28 cellular contexts compared by ENCODE assay signal in genomic region chr1:231190456-231190855, GRCh38. TPM values are rescaled to one million over a fixed set of nuclear protein-coding genes. Genes with fewer than 3 reads are reported as not detected.
"Had no signal": no experiment of that assay in that cellular context is flagged by ENCODE, and none has a peak within 500 bp of the region (broad histone marks: within the 10 kb centered on the region; RNA-seq: fewer than 3 reads in every experiment).

No MANE protein-coding gene starts in this region.

- H3K36me3 Mint-ChIP-seq: naive thymus-derived CD4-positive, alpha-beta T cell; stimulated activated memory B cell treated with anti-CD40 and anti-IgM and Interleukin-4, amounts not matched to agents 10 μg/mL and 1 μg/mL and 100 μg/mL, for 72 hours had no signal

- H3K9me3 Mint-ChIP-seq: stimulated activated naive CD8-positive, alpha-beta T cell treated with anti-CD3 and anti-CD28 coated beads, Interleukin-15, Interleukin-2, amounts not matched to agents 100 ng/mL and 50 ng/mL, for 24 hours had no signal

- ATAC-seq: foreskin keratinocyte; gastroesophageal sphincter; heart left ventricle; left lobe of liver; naive thymus-derived CD4-positive, alpha-beta T cell; stimulated activated memory B cell treated with anti-CD40 and anti-IgM and Interleukin-4, amounts not matched to agents 10 μg/mL and 1 μg/mL and 100 μg/mL, for 72 hours; upper lobe of right lung had no signal

- H3K4me1 ChIP-seq: foreskin keratinocyte, sigmoid colon, uterus had no signal

- DNase-seq: dermis blood vessel endothelial cell; effector memory CD4-positive, alpha-beta T cell; foreskin keratinocyte; heart left ventricle; kidney; mesenchymal stem cell; midbrain; naive thymus-derived CD4-positive, alpha-beta T cell; nephron progenitor cell; occipital lobe; ovary; sigmoid colon; stimulated activated CD4-positive, alpha-beta T cell treated with anti-CD3 and anti-CD28 coated beads, Interleukin-4, amount 100 ng/mL, for 4 hours; transverse colon; upper lobe of right lung; uterus had no signal

- H3K27ac Mint-ChIP-seq: naive thymus-derived CD4-positive, alpha-beta T cell; nephron progenitor cell; stimulated activated memory B cell treated with anti-CD40 and anti-IgM and Interleukin-4, amounts not matched to agents 10 μg/mL and 1 μg/mL and 100 μg/mL, for 72 hours; stimulated activated naive CD8-positive, alpha-beta T cell treated with anti-CD3 and anti-CD28 coated beads, Interleukin-15, Interleukin-2, amounts not matched to agents 100 ng/mL and 50 ng/mL, for 24 hours had no signal

- H3K4me3 ChIP-seq: coronary artery, esophagus muscularis mucosa, gastroesophageal sphincter, heart left ventricle, hepatocyte, ovary, sigmoid colon, suprapubic skin, transverse colon, upper lobe of right lung, uterus had no signal

- H3K36me3 ChIP-seq: esophagus muscularis mucosa, gastroesophageal sphincter, heart left ventricle, ovary, sigmoid colon, suprapubic skin, transverse colon, upper lobe of right lung, uterus had no signal

- H3K9me3 ChIP-seq: ovary, suprapubic skin, transverse colon, upper lobe of right lung, uterus had no signal

- H3K4me3 Mint-ChIP-seq: naive thymus-derived CD4-positive, alpha-beta T cell; nephron progenitor cell; stimulated activated memory B cell treated with anti-CD40 and anti-IgM and Interleukin-4, amounts not matched to agents 10 μg/mL and 1 μg/mL and 100 μg/mL, for 72 hours; stimulated activated naive CD8-positive, alpha-beta T cell treated with anti-CD3 and anti-CD28 coated beads, Interleukin-15, Interleukin-2, amounts not matched to agents 100 ng/mL and 50 ng/mL, for 24 hours had no signal

- H3K4me1 Mint-ChIP-seq: naive thymus-derived CD4-positive, alpha-beta T cell; stimulated activated memory B cell treated with anti-CD40 and anti-IgM and Interleukin-4, amounts not matched to agents 10 μg/mL and 1 μg/mL and 100 μg/mL, for 72 hours had no signal

- H3K27ac ChIP-seq: coronary artery, esophagus muscularis mucosa, foreskin keratinocyte, gastroesophageal sphincter, heart left ventricle, hepatocyte, ovary, sigmoid colon, suprapubic skin, transverse colon, upper lobe of right lung, uterus had no signal

- H3K27me3 ChIP-seq: ovary, upper lobe of right lung, uterus had no signal

RNA-seq across cellular contexts. Expression of gene TRIM67, which starts 28.6 kb away (rescaled TPM):
- total RNA-seq: dermis blood vessel endothelial cell, endothelial cell of umbilical vein, epithelial cell of proximal tubule, foreskin keratinocyte, kidney, lung microvascular endothelial cell, upper lobe of right lung had no signal
- polyA plus RNA-seq: endothelial cell of umbilical vein; foreskin keratinocyte; heart left ventricle; hepatocyte; liver; naive thymus-derived CD4-positive, alpha-beta T cell had no signal
